10 cellular contexts compared by ENCODE assay signal in genomic region chr2:6986894-6987487, GRCh38.
DNase-seq lines count a peak whose midpoint lies in the region; FAIRE-seq and TF ChIP-seq lines count a peak whose summit lies in the region.
"Had no signal": no experiment of that assay in that cellular context is flagged by ENCODE, and none has a peak within 500 bp of the region (broad histone marks: within the 10 kb centered on the region; RNA-seq: fewer than 3 reads in every experiment).

No MANE protein-coding gene starts in this region.

- H3K27me3 ChIP-seq in astrocyte (ENCODE audit: insufficient read depth, low read length) (no peaks in the 10 kb centered on the region), subcutaneous abdominal adipose tissue (ENCODE audit: control insufficient read depth in 5 of 5, insufficient read depth in 4 of 5, low read length in 5 of 5) (no peaks in the 10 kb centered on the region)

- FAIRE-seq in astrocyte (lab: Jason Lieb, UNC) (no peak), urothelium cell line (lab: Jason Lieb, UNC) (no peak)
- FAIRE-seq: TTC549 had no signal

- H4K20me1 ChIP-seq in astrocyte (ENCODE audit: insufficient read depth, low read length) = no peaks in the 10 kb centered on the region

- no peak for TF ChIP-seq CTCF in astrocyte (IDR thresholded peaks at IDR 0.05; ENCODE audit: insufficient read depth, low read depth, low read length)

- in situ Hi-C loops in ACHN (cut with HindIII; ENCODE audit: low pct_ligation_motif_present, low pct_unique_long_range_greater_than_20kb, low sequenced_read_pairs) = no loop called here

- H3K9ac ChIP-seq in astrocyte (ENCODE audit: low read length) (no peak overlapping the region), subcutaneous abdominal adipose tissue (ENCODE audit: low read length in 5 of 5) (no peak overlapping the region)

- peaks cover 3% of the 10 kb centered on the region for H3K36me3 Mint-ChIP-seq in astrocyte (ENCODE audit: low read depth, unreplicated experiment)

- H3K4me3 ChIP-seq in astrocyte (ENCODE audit: insufficient read depth, low read depth, low read length) (no peak overlapping the region), subcutaneous abdominal adipose tissue (ENCODE audit: low read depth in 1 of 5, low read length in 5 of 5) (no peak overlapping the region)

- H3K36me3 ChIP-seq in astrocyte (ENCODE audit: insufficient read depth, low read length) (no peaks in the 10 kb centered on the region), subcutaneous abdominal adipose tissue (ENCODE audit: control insufficient read depth in 5 of 5, insufficient read depth in 5 of 5, low read length in 5 of 5) (no peaks in the 10 kb centered on the region)

- DNase-seq in NCI-H2227 (lab: John Stamatoyannopoulos, UW; ENCODE audit: unreplicated experiment) (peak; percentile 31), NCI-H2227 treated with DMSO at 0.1 percent for 48 hours (lab: John Stamatoyannopoulos, UW) (no peak), astrocyte (ENCODE audit: low read depth) (peak; percentile 33), left kidney (ENCODE audit: low read depth, low spot score) (peak; percentile 35), ACHN (no peak), urothelium cell line (ENCODE audit: low spot score) (no peak), LoVo (ENCODE audit: low spot score) (no peak)
- DNase-seq: occipital lobe had no signal

- H2AFZ ChIP-seq in astrocyte (ENCODE audit: low read depth, low read length) = no peak overlapping the region

- H3K4me3 Mint-ChIP-seq in astrocyte (ENCODE audit: unreplicated experiment) = no peak overlapping the region

- no peaks in the 10 kb centered on the region for H3K27me3 Mint-ChIP-seq in astrocyte (ENCODE audit: low read depth, unreplicated experiment)

- H3K27ac ChIP-seq in astrocyte (ENCODE audit: low read depth, low read length) (no peak overlapping the region), subcutaneous abdominal adipose tissue (ENCODE audit: low read depth, low read length) (peak overlapping the region; percentile 24)

- peaks cover 4% of the 10 kb centered on the region for H3K4me1 Mint-ChIP-seq in astrocyte (ENCODE audit: low read depth, unreplicated experiment)

- H3K9me3 Mint-ChIP-seq in astrocyte (ENCODE audit: unreplicated experiment) = no peaks in the 10 kb centered on the region

- H3K9me3 ChIP-seq in astrocyte (ENCODE audit: insufficient read depth, low read depth, low read length) (peaks cover 2% of the 10 kb centered on the region), subcutaneous abdominal adipose tissue (ENCODE audit: control insufficient read depth in 5 of 5, low read length in 5 of 5) (no peaks in the 10 kb centered on the region)

- H3K4me1 ChIP-seq in astrocyte (ENCODE audit: insufficient read depth, low read length) (no peaks in the 10 kb centered on the region), subcutaneous abdominal adipose tissue (ENCODE audit: control insufficient read depth in 5 of 5, insufficient read depth in 5 of 5, low read length in 5 of 5) (peaks cover 10 to 43% (median 31%) of the 10 kb centered on the region in 5 donors)

- no peak overlapping the region for H3K4me2 ChIP-seq in astrocyte (ENCODE audit: low read length)

- H3K79me2 ChIP-seq in astrocyte (ENCODE audit: insufficient read depth, low read length) = no peaks in the 10 kb centered on the region

- H3K27ac Mint-ChIP-seq in astrocyte (ENCODE audit: unreplicated experiment) = no peak overlapping the region

Comparison
In these comparisons a context has a peak if more than half of its experiments do, and no peak if none do; other contexts are left out.
1. DNase-seq: peak in NCI-H2227 (single experiment), astrocyte (single experiment) and left kidney (single experiment); none in NCI-H2227 treated with DMSO at 0.1 percent for 48 hours (single experiment), ACHN (single experiment), urothelium cell line (single experiment) and LoVo (single experiment).